Comparison of ENCODE assay signal across 20 cellular contexts in the genomic region with DNA sequence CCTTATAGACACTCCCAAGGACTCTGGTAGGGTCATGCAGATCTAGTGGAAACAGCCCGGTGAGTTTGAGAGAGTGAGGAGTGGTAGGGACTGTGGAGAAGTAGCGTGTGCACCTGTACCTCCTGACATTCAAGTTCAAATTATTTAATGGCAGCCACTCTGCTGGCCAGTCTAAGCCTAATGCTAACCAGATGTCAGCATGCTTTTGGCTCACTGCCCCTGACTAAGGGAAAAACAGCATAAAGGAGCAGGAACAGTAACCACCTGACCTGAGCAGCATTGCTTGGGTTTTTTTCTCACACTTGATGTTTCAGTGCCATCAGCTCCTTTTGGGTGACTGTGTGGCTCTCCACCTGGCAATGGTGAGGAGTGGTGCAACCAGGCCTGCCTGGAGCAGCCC. TPM values are rescaled to one million over a fixed set of nuclear protein-coding genes. Genes with fewer than 3 reads are reported as not detected.
DNase-seq lines count a peak whose midpoint lies in the region; ATAC-seq and TF ChIP-seq lines count a peak whose summit lies in the region.
"Had no signal": no experiment of that assay in that cellular context is flagged by ENCODE, and none has a peak within 500 bp of the region (broad histone marks: within the 10 kb centered on the region; RNA-seq: fewer than 3 reads in every experiment).

No MANE protein-coding gene starts in this region.

- BruUV-seq in Caco-2 (replicated peaks; lab: Mats Ljungman, UMichigan), result no TSS peak
- BruUV-seq in MCF 10A (replicated peaks; lab: Mats Ljungman, UMichigan), result no TSS peak

- H3K14ac ChIP-seq in mesenchymal stem cell (ENCODE audit: low read length in 2 of 2), result no peak overlapping the region

- no peaks in the 10 kb centered on the region for H3K27me3 ChIP-seq in Caco-2 (replicated peaks; ENCODE audit: control insufficient read depth, insufficient read depth, low read length)
- H3K27me3 ChIP-seq in mesenchymal stem cell (ENCODE audit: control insufficient read depth in 1 of 2, insufficient read depth in 1 of 2, low read length in 2 of 2), result no peaks in the 10 kb centered on the region
- H3K27me3 ChIP-seq: foreskin keratinocyte had no signal

- H3K9ac ChIP-seq in mesenchymal stem cell (ENCODE audit: low read length), result no peak overlapping the region

- H2BK120ac ChIP-seq in mesenchymal stem cell (ENCODE audit: low read depth, low read length), result no peak overlapping the region

- H3K9me3 ChIP-seq in Caco-2, result no peaks in the 10 kb centered on the region
- no peaks in the 10 kb centered on the region for H3K9me3 ChIP-seq in mesenchymal stem cell (ENCODE audit: control insufficient read depth, low read length)

- H3K4me1 ChIP-seq in Caco-2 (peaks cover 34% of the 10 kb centered on the region), mesenchymal stem cell (ENCODE audit: control insufficient read depth, insufficient read depth, low read depth, low read length) (no peaks in the 10 kb centered on the region)
- H3K4me1 ChIP-seq: foreskin keratinocyte had no signal

- POLR2A ChIA-PET in Caco-2 (lab: Charles Lee) (no interaction called here), WTC11 (lab: Charles Lee) (no interaction called here), MCF 10A (lab: Yijun Ruan, JAX) (no interaction called here)

- H3K4ac ChIP-seq in mesenchymal stem cell (ENCODE audit: low read depth in 1 of 2, low read length in 2 of 2), result no peak overlapping the region

- peaks cover 10% of the 10 kb centered on the region for H3K36me3 ChIP-seq in Caco-2 (ENCODE audit: control insufficient read depth, insufficient read depth, low read length)
- peaks cover 41 to 82% of the 10 kb centered on the region in 2 experiments for H3K36me3 ChIP-seq in mesenchymal stem cell (ENCODE audit: control insufficient read depth in 1 of 2, insufficient read depth in 2 of 2, low read depth in 1 of 2, low read length in 2 of 2)

- no peak overlapping the region for H3K4me2 ChIP-seq in mesenchymal stem cell (ENCODE audit: low read length, poor library complexity, severe bottlenecking)

- H2BK12ac ChIP-seq in mesenchymal stem cell (ENCODE audit: low read length in 2 of 2), result no peak overlapping the region

- H4K91ac ChIP-seq in mesenchymal stem cell (ENCODE audit: low read length), result no peak overlapping the region

- H2AK5ac ChIP-seq in mesenchymal stem cell (ENCODE audit: low read length, severe bottlenecking), result no peak overlapping the region

- H3K9me3 Mint-ChIP-seq in Caco-2 (ENCODE audit: unreplicated experiment) (no peaks in the 10 kb centered on the region), WTC11 (no peaks in the 10 kb centered on the region), MCF 10A (ENCODE audit: unreplicated experiment) (no peaks in the 10 kb centered on the region)
- H3K9me3 Mint-ChIP-seq: activated CD4-positive, alpha-beta T cell treated with anti-CD3 and anti-CD28 coated beads, Interleukin-2, amount 10 ng/mL, durations not matched to agents 24 days and 14 days; activated naive CD8-positive, alpha-beta T cell treated with anti-CD3 and anti-CD28 coated beads, Interleukin-2, amount 10 ng/mL, durations not matched to agents 7 days and 5 days had no signal

- H3K4me3 Mint-ChIP-seq in Caco-2 (ENCODE audit: unreplicated experiment), result no peak overlapping the region
- H3K4me3 Mint-ChIP-seq in WTC11, result no peak overlapping the region
- H3K4me3 Mint-ChIP-seq in MCF 10A (ENCODE audit: unreplicated experiment), result no peak overlapping the region
- H3K4me3 Mint-ChIP-seq: activated CD4-positive, alpha-beta T cell treated with anti-CD3 and anti-CD28 coated beads, Interleukin-2, amount 10 ng/mL, durations not matched to agents 24 days and 14 days; activated naive CD8-positive, alpha-beta T cell treated with anti-CD3 and anti-CD28 coated beads, Interleukin-2, amount 10 ng/mL, durations not matched to agents 7 days and 5 days had no signal

- H2AFZ ChIP-seq in mesenchymal stem cell (ENCODE audit: low read depth, low read length), result no peak overlapping the region

- peaks cover 4% of the 10 kb centered on the region for H3K79me1 ChIP-seq in mesenchymal stem cell (replicated peaks; ENCODE audit: low read length, poor library complexity, severe bottlenecking)

- DNase-seq in AG08395 (ENCODE audit: low spot score), result peak; percentile 70
- no peak for DNase-seq in Caco-2
- DNase-seq in WTC11 (ENCODE audit: low spot score), result no peak
- DNase-seq in fibroblast of the aortic adventitia (ENCODE audit: low read depth), result peak; percentile 79
- DNase-seq in MCF 10A (ENCODE audit: unreplicated experiment), result no peak
- DNase-seq in mesenchymal stem cell, result no peak
- DNase-seq: activated CD4-positive, alpha-beta T cell treated with anti-CD3 and anti-CD28 coated beads, Interleukin-2, amount 10 ng/mL, durations not matched to agents 24 days and 14 days; activated naive CD8-positive, alpha-beta T cell treated with anti-CD3 and anti-CD28 coated beads, Interleukin-2, amount 10 ng/mL, durations not matched to agents 7 days and 5 days; activated T-cell treated with anti-CD3 and anti-CD28 coated beads, Interleukin-2, amount 50 U/mL, for 1 hour; central memory CD4-positive, alpha-beta T cell; effector CD4-positive, alpha-beta T cell; foreskin keratinocyte; left cardiac atrium; NCI-H1105 treated with DMSO at 0.1 percent for 48 hours; NCI-H526 treated with DMSO at 0.1 percent for 48 hours; right cardiac atrium; substantia nigra had no signal

- H3K18ac ChIP-seq in mesenchymal stem cell (ENCODE audit: low read depth in 1 of 2, low read length in 2 of 2), result no peak overlapping the region

- intact Hi-C loops in Caco-2 (cut with micrococcal nuclease; ENCODE audit: unreplicated experiment), result no loop called here
- intact Hi-C loops in MCF 10A (cut with micrococcal nuclease), result no loop called here

- no peak overlapping the region for H2BK5ac ChIP-seq in mesenchymal stem cell (ENCODE audit: low read depth, low read length, poor library complexity, severe bottlenecking)

- H3K4me3 ChIP-seq in Caco-2 (ENCODE audit: low read depth, low read length), result no peak overlapping the region
- H3K4me3 ChIP-seq in fibroblast of the aortic adventitia (ENCODE audit: low read depth, low read length), result no peak overlapping the region
- no peak overlapping the region for H3K4me3 ChIP-seq in mesenchymal stem cell (ENCODE audit: insufficient read depth in 1 of 2, low read depth in 1 of 2, low read length in 2 of 2)
- H3K4me3 ChIP-seq: SK-N-MC had no signal

- H3K36me3 Mint-ChIP-seq in Caco-2 (ENCODE audit: insufficient read depth, unreplicated experiment) (peaks cover 82% of the 10 kb centered on the region), WTC11 (peaks cover 68% of the 10 kb centered on the region), MCF 10A (ENCODE audit: insufficient read depth, unreplicated experiment) (peaks cover 43% of the 10 kb centered on the region)

- H3K27ac Mint-ChIP-seq in Caco-2 (ENCODE audit: unreplicated experiment), result peak overlapping the region; percentile 21
- 0 out of 2 replicates have a peak overlapping the region, but pooled peaks have one; percentile 45 for H3K27ac Mint-ChIP-seq in WTC11
- H3K27ac Mint-ChIP-seq in MCF 10A (ENCODE audit: low read depth, unreplicated experiment), result no peak overlapping the region
- H3K27ac Mint-ChIP-seq: activated CD4-positive, alpha-beta T cell treated with anti-CD3 and anti-CD28 coated beads, Interleukin-2, amount 10 ng/mL, durations not matched to agents 24 days and 14 days; activated naive CD8-positive, alpha-beta T cell treated with anti-CD3 and anti-CD28 coated beads, Interleukin-2, amount 10 ng/mL, durations not matched to agents 7 days and 5 days had no signal

- no peak for TF ChIP-seq CTCF in Caco-2 (IDR thresholded peaks at IDR 0.05; ENCODE audit: insufficient read depth in 1 of 2, low read depth in 1 of 2, low read length in 1 of 2, severe bottlenecking in 1 of 2, unreplicated experiment in 1 of 2)
- no peak for TF ChIP-seq CTCF in WTC11 (IDR thresholded peaks at IDR 0.05)
- no peak for TF ChIP-seq CTCF in fibroblast of the aortic adventitia (IDR thresholded peaks at IDR 0.05; ENCODE audit: insufficient read depth, low read length)
- TF ChIP-seq CTCF in MCF 10A (IDR thresholded peaks at IDR 0.05; ENCODE audit: unreplicated experiment), result no peak

- CTCF ChIA-PET in Caco-2 (lab: Charles Lee) (no interaction called here), WTC11 (lab: Charles Lee) (no interaction called here), MCF 10A (lab: Yijun Ruan, JAX) (no interaction called here)

- ATAC-seq in WTC11, result no peak
- ATAC-seq in HG02852 (IDR thresholded peaks at IDR 0.05; ENCODE audit: unreplicated experiment), result no peak
- ATAC-seq in HG03139 (IDR thresholded peaks at IDR 0.05; ENCODE audit: unreplicated experiment), result no peak
- ATAC-seq: foreskin keratinocyte, left cardiac atrium, right cardiac atrium had no signal

- H3K23ac ChIP-seq in mesenchymal stem cell (ENCODE audit: low read length in 2 of 2), result no peak overlapping the region

- H3K27me3 Mint-ChIP-seq in Caco-2 (ENCODE audit: insufficient read depth, unreplicated experiment) (no peaks in the 10 kb centered on the region), WTC11 (ENCODE audit: low read depth) (no peaks in the 10 kb centered on the region), MCF 10A (ENCODE audit: insufficient read depth, unreplicated experiment) (no peaks in the 10 kb centered on the region)
- H3K27me3 Mint-ChIP-seq: activated CD4-positive, alpha-beta T cell treated with anti-CD3 and anti-CD28 coated beads, Interleukin-2, amount 10 ng/mL, durations not matched to agents 24 days and 14 days; activated naive CD8-positive, alpha-beta T cell treated with anti-CD3 and anti-CD28 coated beads, Interleukin-2, amount 10 ng/mL, durations not matched to agents 7 days and 5 days had no signal

- H4K8ac ChIP-seq in mesenchymal stem cell (ENCODE audit: low read length), result no peak overlapping the region

- no peak overlapping the region for H3K27ac ChIP-seq in mesenchymal stem cell (ENCODE audit: low read length, poor library complexity, severe bottlenecking)
- H3K27ac ChIP-seq: foreskin keratinocyte, SK-N-MC had no signal

- H3K4me1 Mint-ChIP-seq in Caco-2 (ENCODE audit: low read depth, unreplicated experiment) (peaks cover 26% of the 10 kb centered on the region), WTC11 (no peaks in the 10 kb centered on the region), MCF 10A (ENCODE audit: insufficient read depth, unreplicated experiment) (peaks cover 3% of the 10 kb centered on the region)

- WGBS in mesenchymal stem cell, result 100% methylated on average over 2 of the region's 2 CpGs

- H2BK15ac ChIP-seq in mesenchymal stem cell (ENCODE audit: low read depth, poor library complexity, severe bottlenecking), result no peak overlapping the region

TF ChIP-seq in WTC11, 78 proteins besides CTCF, POLR2A, EP300 and RAD21 (continues in another document):
- TF ChIP-seq RELA (CRISPR knock-in tag; IDR thresholded peaks at IDR 0.05; ENCODE audit: borderline replicate concordance) (no peak), ZNF138 (CRISPR knock-in tag; conservative IDR thresholded peaks at IDR 0.05) (no peak), ZNF317 (CRISPR knock-in tag; IDR thresholded peaks at IDR 0.05; ENCODE audit: borderline replicate concordance, low read depth) (no peak), ZNF121 (CRISPR knock-in tag; IDR thresholded peaks at IDR 0.05) (no peak)

RNA-seq across cellular contexts. Expression of a gene that starts 23.8 kb away (rescaled TPM):
- total RNA-seq in Caco-2 (2022), result 0.67 and 0.73 TPM in 2 replicates
- total RNA-seq in WTC11 (2021), result 0.05 to 0.09 TPM in 2 of 3 replicates, not detected in the other
- total RNA-seq in fibroblast of the aortic adventitia (ENCODE audit: low replicate concordance), result not detected in 2 replicates
- not detected in 2 replicates for total RNA-seq in MCF 10A (2022)
- polyA plus RNA-seq in mesenchymal stem cell (2013, experiment 1 of 2), result not detected
- not detected for polyA plus RNA-seq in mesenchymal stem cell (2013, experiment 2 of 2)
- total RNA-seq: activated CD4-positive, alpha-beta T cell treated with anti-CD3 and anti-CD28 coated beads, Interleukin-2, amount 10 ng/mL, durations not matched to agents 24 days and 14 days; activated naive CD8-positive, alpha-beta T cell treated with anti-CD3 and anti-CD28 coated beads, Interleukin-2, amount 10 ng/mL, durations not matched to agents 7 days and 5 days; foreskin keratinocyte; left cardiac atrium; right cardiac atrium had no signal
- polyA plus RNA-seq: foreskin keratinocyte, right cardiac atrium had no signal

Comparison
In these comparisons a context has a peak if more than half of its experiments do, and no peak if none do; other contexts are left out.
1. DNase-seq: peak in AG08395 (single experiment) and fibroblast of the aortic adventitia (single experiment); none in Caco-2 (0 of 2), WTC11 (single experiment), MCF 10A (single experiment) and mesenchymal stem cell (single experiment).